In genomic region chr16:30656974-30657865, GRCh38 we compare ENCODE assay signal across 8 cellular contexts. TPM values are rescaled to one million over a fixed set of nuclear protein-coding genes. Genes with fewer than 3 reads are reported as not detected.
DNase-seq lines count a peak whose midpoint lies in the region; ATAC-seq and TF ChIP-seq lines count a peak whose summit lies in the region.

No MANE protein-coding gene starts in this region.

- no peaks in the 10 kb centered on the region for H3K9me2 ChIP-seq in Karpas-422 (replicated peaks; ENCODE audit: insufficient read depth, low read length)

- H3K27me3 Mint-ChIP-seq in MCF 10A (ENCODE audit: insufficient read depth, unreplicated experiment) (no peaks in the 10 kb centered on the region), mesothelial cell of epicardium (ENCODE audit: low read depth) (no peaks in the 10 kb centered on the region)

- peaks cover 32% of the 10 kb centered on the region for H3K79me2 ChIP-seq in Karpas-422 (ENCODE audit: low read length)

- no TSS peak for BruUV-seq in MCF 10A (replicated peaks; lab: Mats Ljungman, UMichigan)

- peak overlapping the region; percentile 50; the same call in 1 of the 2 replicates for H2AFZ ChIP-seq in Karpas-422 (ENCODE audit: low read length)

- no peaks in the 10 kb centered on the region for H4K20me1 ChIP-seq in Karpas-422 (ENCODE audit: insufficient read depth, low read depth, low read length)

- H3K9me3 ChIP-seq in Karpas-422 (ENCODE audit: low read length) = no peaks in the 10 kb centered on the region

- POLR2A ChIA-PET in MCF 10A (lab: Yijun Ruan, JAX) = interaction anchor here (0.8 to 3.9 kb wide), 2 partner anchors 11 to 21 kb away, joined by 3 to 13 read pairs; no protein-coding TSS in a partner anchor

- no peak for TF ChIP-seq CTCF in MCF 10A (IDR thresholded peaks at IDR 0.05; ENCODE audit: unreplicated experiment)
- TF ChIP-seq CTCF in mesothelial cell of epicardium (IDR thresholded peaks at IDR 0.05; ENCODE audit: unreplicated experiment) = no peak

- peaks cover 19% of the 10 kb centered on the region for H3K36me3 ChIP-seq in Karpas-422 (ENCODE audit: insufficient read depth, low read length)

- H3K36me3 Mint-ChIP-seq in MCF 10A (ENCODE audit: insufficient read depth, unreplicated experiment) = peaks cover 69% of the 10 kb centered on the region
- H3K36me3 Mint-ChIP-seq in mesothelial cell of epicardium = peaks cover 12% of the 10 kb centered on the region

- H3K9ac ChIP-seq in Karpas-422 (ENCODE audit: low read length) = peak overlapping the region; percentile 84

- ATAC-seq in GM18909 (IDR thresholded peaks at IDR 0.05; ENCODE audit: poor library complexity, unreplicated experiment) (no peak), HG03571 (IDR thresholded peaks at IDR 0.05; ENCODE audit: unreplicated experiment) (no peak)

- intact Hi-C loops in MCF 10A (cut with micrococcal nuclease) = no loop called here

- H3K27ac Mint-ChIP-seq in MCF 10A (ENCODE audit: low read depth, unreplicated experiment) (peak overlapping the region; percentile 100), mesothelial cell of epicardium (peak overlapping the region; percentile 87)

- peak overlapping the region; percentile 79 for H3K4me2 ChIP-seq in Karpas-422 (ENCODE audit: low read depth, low read length, poor library complexity, severe bottlenecking)

- H3K27ac ChIP-seq in Karpas-422 (ENCODE audit: low read length) = peak overlapping the region; percentile 51

- CTCF ChIA-PET in MCF 10A (lab: Yijun Ruan, JAX) = interaction anchor here (0.7 to 1.3 kb wide), 6 partner anchors 11 to 801 kb away, joined by 3 to 5 read pairs (median 4); no protein-coding TSS in a partner anchor

- H3K4me1 Mint-ChIP-seq in MCF 10A (ENCODE audit: insufficient read depth, unreplicated experiment) (peaks cover 27% of the 10 kb centered on the region), mesothelial cell of epicardium (peaks cover 35% of the 10 kb centered on the region)

- H3K27me3 ChIP-seq in Karpas-422 (ENCODE audit: low read length) = no peaks in the 10 kb centered on the region

- DNase-seq in DMS53 treated with DMSO at 0.1 percent for 48 hours (lab: John Stamatoyannopoulos, UW; ENCODE audit: unreplicated experiment) (peak; percentile 68), Karpas-422 (no peak), MCF 10A (ENCODE audit: unreplicated experiment) (no peak), mesothelial cell of epicardium (ENCODE audit: low spot score in 2 of 2, unreplicated experiment in 2 of 2) (no peak), cortex of kidney (lab: John Stamatoyannopoulos, UW) (no peak), D341Med (ENCODE audit: low spot score) (no peak)

- peak overlapping the region; percentile 93 for H3K4me3 Mint-ChIP-seq in MCF 10A (ENCODE audit: unreplicated experiment)
- peak overlapping the region; percentile 68 for H3K4me3 Mint-ChIP-seq in mesothelial cell of epicardium

- H3K4me1 ChIP-seq in Karpas-422 (ENCODE audit: low read length) = peaks cover 36% of the 10 kb centered on the region

- H3K9me3 Mint-ChIP-seq in MCF 10A (ENCODE audit: unreplicated experiment) = no peaks in the 10 kb centered on the region
- H3K9me3 Mint-ChIP-seq in mesothelial cell of epicardium = no peaks in the 10 kb centered on the region

- peak overlapping the region; percentile 71 for H3K4me3 ChIP-seq in Karpas-422 (ENCODE audit: low read length)

RNA-seq across cellular contexts. Expression of gene FBRS, which starts 1.0 kb away (rescaled TPM):
- 32.9 and 36.1 TPM in 2 replicates for total RNA-seq in Karpas-422 (2014; rRNA removed; shearing (Covaris generic); ENCODE audit: low replicate concordance)
- total RNA-seq in MCF 10A (2022) (69.1 and 80.8 TPM in 2 replicates), mesothelial cell of epicardium (93.0 to 98.4 TPM (median 97.5 TPM) in 3 replicates)

RNA-seq across cellular contexts. Expression of gene PRR14, which starts 6.5 kb away (rescaled TPM):
- 17.4 and 42.0 TPM in 2 replicates for total RNA-seq in Karpas-422 (2014; rRNA removed; shearing (Covaris generic); ENCODE audit: low replicate concordance)
- total RNA-seq in MCF 10A (2022) = 39.4 and 41.4 TPM in 2 replicates
- total RNA-seq in mesothelial cell of epicardium = 39.1 to 43.7 TPM (median 43.5 TPM) in 3 replicates

RNA-seq across cellular contexts. Expression of gene SRCAP, which starts 41.8 kb away (rescaled TPM):
- total RNA-seq in Karpas-422 (2014; rRNA removed; shearing (Covaris generic); ENCODE audit: low replicate concordance) = 13.2 and 21.2 TPM in 2 replicates
- total RNA-seq in MCF 10A (2022) (52.3 and 60.7 TPM in 2 replicates), mesothelial cell of epicardium (74.2 to 79.7 TPM (median 74.8 TPM) in 3 replicates)

RNA-seq across cellular contexts. Expression of gene ZNF689, which starts 47.0 kb away (rescaled TPM):
- 6.9 and 7.5 TPM in 2 replicates for total RNA-seq in Karpas-422 (2014; rRNA removed; shearing (Covaris generic); ENCODE audit: low replicate concordance)
- total RNA-seq in MCF 10A (2022) (4.5 and 6.1 TPM in 2 replicates), mesothelial cell of epicardium (12.1 to 13.7 TPM (median 12.4 TPM) in 3 replicates)
